ENCODE assay signal across 7 cellular contexts in genomic region chr3:17894434-17895060, GRCh38.
DNase-seq lines count a peak whose midpoint lies in the region; ATAC-seq, FAIRE-seq and TF ChIP-seq lines count a peak whose summit lies in the region.

No MANE protein-coding gene starts in this region.

- DNase-seq in H54 (ENCODE audit: insufficient read length, low spot score) (no peak), NCI-H526 treated with DMSO at 0.1 percent for 48 hours (lab: John Stamatoyannopoulos, UW) (peak; percentile 5), left kidney (ENCODE audit: low read depth, low spot score) (peak; percentile 46), NCI-H345 (lab: John Stamatoyannopoulos, UW) (no peak)
- peak in 3 of 4 experiments; percentile 1 to 28 (median 15) for DNase-seq in activated naive CD4-positive, alpha-beta T cell (lab: John Stamatoyannopoulos, UW)

- peak; percentile 88 for FAIRE-seq in H54 (lab: Jason Lieb, UNC)

- no peak for ATAC-seq in HG02970 (IDR thresholded peaks at IDR 0.05; ENCODE audit: low FRiP score, unreplicated experiment)

- TF ChIP-seq POLR2A in H54 (IDR thresholded peaks at IDR 0.05; ENCODE audit: low read depth, low read length), result no peak

- peak; percentile 52 for TF ChIP-seq CTCF in GM12872 (IDR thresholded peaks at IDR 0.05; ENCODE audit: insufficient read depth, low read depth, low read length)

Comparison
In these comparisons a context has a peak if more than half of its experiments do, and no peak if none do; other contexts are left out.
1. DNase-seq: peak in NCI-H526 treated with DMSO at 0.1 percent for 48 hours (single experiment), activated naive CD4-positive, alpha-beta T cell (3 of 4) and left kidney (single experiment); none in H54 (single experiment) and NCI-H345 (single experiment).